5 cellular contexts compared by ENCODE assay signal in the genomic region with DNA sequence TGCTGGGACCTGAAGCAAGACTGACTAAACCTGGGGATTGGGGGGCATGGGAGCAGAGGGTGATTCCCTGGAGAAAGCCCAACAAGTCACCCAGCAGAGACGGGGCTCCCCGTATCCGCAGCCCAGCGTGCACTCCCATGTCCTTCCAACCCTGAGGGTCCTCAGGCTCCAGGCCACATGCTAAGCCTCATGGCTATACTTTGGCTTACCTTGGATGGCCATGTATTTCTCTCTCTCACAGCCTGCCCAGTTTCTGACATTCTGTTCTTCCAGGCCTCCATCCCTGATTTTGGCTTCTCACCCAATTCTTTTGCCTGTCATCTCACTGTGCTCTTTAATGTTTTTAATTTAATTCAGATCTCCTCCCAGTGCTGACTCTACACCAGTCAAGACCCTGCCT.
"Had no signal": no experiment of that assay in that cellular context is flagged by ENCODE, and none has a peak within 500 bp of the region (broad histone marks: within the 10 kb centered on the region; RNA-seq: fewer than 3 reads in every experiment).

No MANE protein-coding gene starts in this region.

- DNase-seq: GM23248, H9, HCEC 1CT, IMR-90 had no signal

- ATAC-seq: K562 had no signal

- H3K4me3 Mint-ChIP-seq: H9 had no signal

- H3K9me3 Mint-ChIP-seq: H9 had no signal
